25 cellular contexts compared by ENCODE assay signal in genomic region chr17:72457712-72458111, GRCh38.
DNase-seq lines count a peak whose midpoint lies in the region; ATAC-seq and TF ChIP-seq lines count a peak whose summit lies in the region.
"Had no signal": no experiment of that assay in that cellular context is flagged by ENCODE, and none has a peak within 500 bp of the region (broad histone marks: within the 10 kb centered on the region; RNA-seq: fewer than 3 reads in every experiment).

No MANE protein-coding gene starts in this region.

- DNase-seq in EH (ENCODE audit: low read depth) (peak; percentile 89), MG63 (peak; percentile 59), mammary epithelial cell (no peak), transverse colon (no peak), HT-29 (ENCODE audit: low spot score) (no peak), D341Med (ENCODE audit: low spot score) (no peak)
- DNase-seq: activated CD4-positive, alpha-beta T cell treated with anti-CD3 and anti-CD28 coated beads for 36 hours; activated CD8-positive, alpha-beta T cell treated with anti-CD3 and anti-CD28 coated beads, Interleukin-2, amount 10 ng/mL, durations not matched to agents 7 days and 5 days; anterior cingulate cortex; COR-L47; DMS79; GOT3; lower lobe of right lung; NCI-H2081; NCI-H524 treated with DMSO at 0.1 percent for 48 hours; PC-3; SHP77; small intestine; stimulated activated CD4-positive, alpha-beta T cell treated with anti-CD3 and anti-CD28 coated beads, Interleukin-1b, Interleukin-23, amount 100 ng/mL, for 48 hours; testis had no signal

- no peak for TF ChIP-seq POLR2A in transverse colon (IDR thresholded peaks at IDR 0.05)

- H3K27me3 ChIP-seq in MG63 (no peaks in the 10 kb centered on the region), mammary epithelial cell (ENCODE audit: insufficient read depth, low read length) (no peaks in the 10 kb centered on the region), transverse colon (no peaks in the 10 kb centered on the region)
- H3K27me3 ChIP-seq: testis, vagina had no signal

- no peak for ATAC-seq in GM21737 (IDR thresholded peaks at IDR 0.05; ENCODE audit: unreplicated experiment)
- ATAC-seq: activated CD4-positive, alpha-beta T cell treated with anti-CD3 and anti-CD28 coated beads for 36 hours; activated CD8-positive, alpha-beta T cell treated with anti-CD3 and anti-CD28 coated beads, Interleukin-2, amount 10 ng/mL, durations not matched to agents 7 days and 5 days; activated T-helper 17 cell treated with anti-CD3 and anti-CD28 coated beads, Interleukin-2, amount 50 U/mL, for 72 hours; gastroesophageal sphincter; lower lobe of right lung; PC-3 had no signal

- no TSS peak for BruUV-seq in mammary epithelial cell (replicated peaks; lab: Mats Ljungman, UMichigan)

- TF ChIP-seq EP300 in transverse colon (IDR thresholded peaks at IDR 0.05; ENCODE audit: low read depth) = no peak

- 74% methylated on average over 5 of the region's 5 CpGs for WGBS in mammary epithelial cell (ENCODE audit: low coverage, missing lambda C conversion rate)
- WGBS in transverse colon (ENCODE audit: low coverage in 1 of 2), 2 donors = 87 to 94% methylated on average over 4 to 5 of the region's 5 CpGs

- no peak for TF ChIP-seq CTCF in mammary epithelial cell (conservative IDR thresholded peaks at IDR 0.05 in 1 of 2, IDR thresholded peaks at IDR 0.05 in 1 of 2; ENCODE audit: extremely low read depth in 1 of 2, insufficient read depth in 1 of 2, low read depth in 1 of 2, low read length in 2 of 2)
- no peak for TF ChIP-seq CTCF in transverse colon (IDR thresholded peaks at IDR 0.05)

- H2AFZ ChIP-seq in mammary epithelial cell (ENCODE audit: low read depth, low read length) = no peak overlapping the region

- H3K27ac ChIP-seq in mammary epithelial cell (ENCODE audit: insufficient read depth, low read depth, low read length) (no peak overlapping the region), transverse colon (peak overlapping the region; percentile 59 to 79 (median 74))
- H3K27ac ChIP-seq: gastroesophageal sphincter, lower lobe of right lung, testis, vagina, VCaP had no signal

- H3K9me3 ChIP-seq in MG63 = no peaks in the 10 kb centered on the region
- H3K9me3 ChIP-seq in mammary epithelial cell (replicated peaks; ENCODE audit: insufficient read depth, low read length) = no peaks in the 10 kb centered on the region
- no peaks in the 10 kb centered on the region for H3K9me3 ChIP-seq in transverse colon
- H3K9me3 ChIP-seq: lower lobe of right lung, testis, vagina had no signal

- dilution Hi-C loops in mammary epithelial cell (cut with HindIII; ENCODE audit: low sequenced_read_pairs) = no loop called here

- no peak overlapping the region for H3K9ac ChIP-seq in mammary epithelial cell (ENCODE audit: insufficient read depth, low read length)

- intact Hi-C loops in mammary epithelial cell (cut with micrococcal nuclease) = no loop called here
- intact Hi-C loops in transverse colon (cut with DNase I; ENCODE audit: low total_unique reads) = no loop called here

- no peak overlapping the region for H3K4me3 ChIP-seq in MG63
- H3K4me3 ChIP-seq in mammary epithelial cell (replicated peaks in 1 of 3; ENCODE audit: insufficient read depth in 1 of 3, low read depth in 2 of 3, low read length in 3 of 3) = no peak overlapping the region
- H3K4me3 ChIP-seq in transverse colon = no peak overlapping the region
- H3K4me3 ChIP-seq: gastroesophageal sphincter, lower lobe of right lung, testis, vagina had no signal

- peaks cover 96% of the 10 kb centered on the region for H3K79me2 ChIP-seq in mammary epithelial cell (ENCODE audit: insufficient read depth, low read length)

- CTCF ChIA-PET in mammary epithelial cell (lab: Charles Lee; ENCODE audit: low non-redundant PET) = no interaction called here

- H3K4me2 ChIP-seq in mammary epithelial cell (ENCODE audit: insufficient read depth, low read depth, low read length) = peak overlapping the region; percentile 11

- H3K36me3 ChIP-seq in MG63 = no peaks in the 10 kb centered on the region
- no peaks in the 10 kb centered on the region for H3K36me3 ChIP-seq in mammary epithelial cell (ENCODE audit: insufficient read depth, low read length)
- H3K36me3 ChIP-seq in transverse colon = no peaks in the 10 kb centered on the region
- H3K36me3 ChIP-seq: gastroesophageal sphincter, lower lobe of right lung, vagina had no signal

- H3K4me1 ChIP-seq in mammary epithelial cell (ENCODE audit: insufficient read depth, low read length) = peaks cover 28% of the 10 kb centered on the region
- peaks cover 4 to 41% (median 22%) of the 10 kb centered on the region in 4 donors for H3K4me1 ChIP-seq in transverse colon
- H3K4me1 ChIP-seq: gastroesophageal sphincter, lower lobe of right lung, testis, vagina had no signal

- in situ Hi-C loops in mammary epithelial cell (cut with MboI; ENCODE audit: low sequenced_read_pairs in 2 of 2) (no loop called here), transverse colon (cut with MboI; ENCODE audit: low pct_ligation_motif_present in 1 of 4, low pct_unique_long_range_greater_than_20kb in 1 of 4, low sequenced_read_pairs in 3 of 4) (no loop called here)

- no peaks in the 10 kb centered on the region for H4K20me1 ChIP-seq in mammary epithelial cell (ENCODE audit: insufficient read depth, low read length)

Comparison
In these comparisons a context has a peak if more than half of its experiments do, and no peak if none do; other contexts are left out.
1. DNase-seq: peak in EH (single experiment) and MG63 (single experiment); none in mammary epithelial cell (single experiment), transverse colon (single experiment), HT-29 (single experiment) and D341Med (single experiment).